ENCODE assay signal across 2 cellular contexts in the genomic region with DNA sequence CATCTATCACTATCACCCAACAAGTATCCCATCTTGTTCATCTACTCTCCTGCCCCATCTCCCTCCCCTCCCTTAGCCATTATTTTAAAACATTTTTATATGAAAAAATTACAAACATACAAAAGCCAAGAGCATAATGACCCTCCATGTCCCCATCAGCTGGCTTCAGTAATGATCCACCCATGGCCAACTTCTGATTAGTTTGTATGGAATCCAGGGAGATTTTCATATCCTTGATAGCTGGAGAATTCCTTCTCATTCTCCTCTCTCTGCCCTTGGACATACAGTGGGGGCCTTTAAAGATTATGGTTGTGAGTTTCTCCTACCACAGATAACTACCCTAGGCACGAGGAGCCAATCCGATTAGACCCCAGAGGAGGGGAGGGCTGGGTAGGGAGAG.
TF ChIP-seq lines count a peak whose summit lies in the region.

No MANE protein-coding gene starts in this region.

TF ChIP-seq in HCT116, 20 proteins besides CTCF, POLR2A, EP300 and RAD21 (continued from another document):
- TF ChIP-seq, protein P1, sequence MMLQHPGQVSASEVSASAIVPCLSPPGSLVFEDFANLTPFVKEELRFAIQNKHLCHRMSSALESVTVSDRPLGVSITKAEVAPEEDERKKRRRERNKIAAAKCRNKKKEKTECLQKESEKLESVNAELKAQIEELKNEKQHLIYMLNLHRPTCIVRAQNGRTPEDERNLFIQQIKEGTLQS (IDR thresholded peaks at IDR 0.05), result no peak
- TF ChIP-seq EZH2 (IDR thresholded peaks at IDR 0.05) (no peak), JUND (IDR thresholded peaks at IDR 0.05) (no peak), SP1 (IDR thresholded peaks at IDR 0.05; ENCODE audit: low read depth) (no peak)
- TF ChIP-seq, protein P2, sequence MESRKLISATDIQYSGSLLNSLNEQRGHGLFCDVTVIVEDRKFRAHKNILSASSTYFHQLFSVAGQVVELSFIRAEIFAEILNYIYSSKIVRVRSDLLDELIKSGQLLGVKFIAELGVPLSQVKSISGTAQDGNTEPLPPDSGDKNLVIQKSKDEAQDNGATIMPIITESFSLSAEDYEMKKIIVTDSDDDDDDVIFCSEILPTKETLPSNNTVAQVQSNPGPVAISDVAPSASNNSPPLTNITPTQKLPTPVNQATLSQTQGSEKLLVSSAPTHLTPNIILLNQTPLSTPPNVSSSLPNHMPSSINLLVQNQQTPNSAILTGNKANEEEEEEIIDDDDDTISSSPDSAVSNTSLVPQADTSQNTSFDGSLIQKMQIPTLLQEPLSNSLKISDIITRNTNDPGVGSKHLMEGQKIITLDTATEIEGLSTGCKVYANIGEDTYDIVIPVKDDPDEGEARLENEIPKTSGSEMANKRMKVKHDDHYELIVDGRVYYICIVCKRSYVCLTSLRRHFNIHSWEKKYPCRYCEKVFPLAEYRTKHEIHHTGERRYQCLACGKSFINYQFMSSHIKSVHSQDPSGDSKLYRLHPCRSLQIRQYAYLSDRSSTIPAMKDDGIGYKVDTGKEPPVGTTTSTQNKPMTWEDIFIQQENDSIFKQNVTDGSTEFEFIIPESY (IDR thresholded peaks at IDR 0.05; ENCODE audit: extremely low read depth, insufficient replicate concordance, low read length), result no peak

TF ChIP-seq in liver, 16 proteins besides CTCF, POLR2A, EP300 and RAD21 (continued from another document):
- TF ChIP-seq REST (IDR thresholded peaks at IDR 0.05) (no peak), FOXA1 (IDR thresholded peaks at IDR 0.05) (no peak), EGR1 (IDR thresholded peaks at IDR 0.05; ENCODE audit: low read depth in 2 of 2) (no peak), HNF4A (conservative IDR thresholded peaks at IDR 0.05) (no peak), GABPA (IDR thresholded peaks at IDR 0.05 in 1 of 2, conservative IDR thresholded peaks at IDR 0.05 in 1 of 2) (no peak), RXRA (IDR thresholded peaks at IDR 0.05) (no peak), FOXA2 (IDR thresholded peaks at IDR 0.05) (no peak), SP1 (IDR thresholded peaks at IDR 0.05) (no peak), YY1 (IDR thresholded peaks at IDR 0.05) (no peak), MAX (IDR thresholded peaks at IDR 0.05) (no peak), TAF1 (conservative IDR thresholded peaks at IDR 0.05) (no peak), NR2F2 (IDR thresholded peaks at IDR 0.05) (no peak), HNF4G (IDR thresholded peaks at IDR 0.05) (no peak)
- TF ChIP-seq, protein P1 (IDR thresholded peaks at IDR 0.05), result no peak
- TF ChIP-seq, protein P2 (IDR thresholded peaks at IDR 0.05), result no peak
